1 cellular context compared by ENCODE assay signal in genomic region chr17:81852237-81852636, GRCh38.
TF ChIP-seq lines count a peak whose summit lies in the region.

No MANE protein-coding gene starts in this region.

TF ChIP-seq in HepG2, 621 proteins besides CTCF, POLR2A, EP300 and RAD21:
- TF ChIP-seq RBFOX2 (IDR thresholded peaks at IDR 0.05; ENCODE audit: low read depth, low read length) (peak; percentile 66), AGO2 (optimal IDR thresholded peaks at IDR 0.05; ENCODE audit: low read depth, low read length) (peak; percentile 71), ZNF747 (CRISPR knock-in tag; IDR thresholded peaks at IDR 0.05; ENCODE audit: borderline replicate concordance) (0 out of 2 replicates have a peak, but pooled peaks have one; percentile 30), POLR2G (IDR thresholded peaks at IDR 0.05; ENCODE audit: low read depth, low read length) (peak; percentile 57), RFX5 (IDR thresholded peaks at IDR 0.05; ENCODE audit: low read depth, low read length) (no peak), HNRNPL (IDR thresholded peaks at IDR 0.05; ENCODE audit: low read depth, low read length) (0 out of 2 replicates have a peak, but pooled peaks have one; percentile 23), BORCS8-MEF2B (CRISPR knock-in tag; IDR thresholded peaks at IDR 0.05) (no peak), ZNF441 (CRISPR knock-in tag; IDR thresholded peaks at IDR 0.05; ENCODE audit: borderline replicate concordance) (no peak), ZNF749 (CRISPR knock-in tag; IDR thresholded peaks at IDR 0.05; ENCODE audit: borderline replicate concordance) (no peak)
